Comparison of ENCODE assay signal across 8 cellular contexts in genomic region chr22:29311468-29312217, GRCh38. TPM values are rescaled to one million over a fixed set of nuclear protein-coding genes. Genes with fewer than 3 reads are reported as not detected.
DNase-seq lines count a peak whose midpoint lies in the region; ATAC-seq, FAIRE-seq and TF ChIP-seq lines count a peak whose summit lies in the region.

No MANE protein-coding gene starts in this region.

- H3K27ac ChIP-seq in RWPE2 (ENCODE audit: poor library complexity, severe bottlenecking) (no peak overlapping the region), heart right ventricle (peak overlapping the region; percentile 72 to 98 (median 94)), skeletal muscle tissue (ENCODE audit: low read depth, low read length) (peak overlapping the region; percentile 54), hepatocyte (no peak overlapping the region)

- H3K36me3 ChIP-seq in RWPE2 (ENCODE audit: low read depth) (no peaks in the 10 kb centered on the region), heart right ventricle (peaks cover 0 to 12% (median 0%) of the 10 kb centered on the region in 9 donors), skeletal muscle tissue (ENCODE audit: control insufficient read depth in 3 of 3, insufficient read depth in 3 of 3, low read length in 3 of 3) (no peaks in the 10 kb centered on the region), hepatocyte (replicated peaks; ENCODE audit: insufficient read depth, low read depth) (no peaks in the 10 kb centered on the region)

- H3K9me2 ChIP-seq in hepatocyte (replicated peaks; ENCODE audit: insufficient read depth): no peaks in the 10 kb centered on the region

- peaks cover 10% of the 10 kb centered on the region for H3K79me2 ChIP-seq in hepatocyte

- H3K4me3 ChIP-seq in RWPE2 (ENCODE audit: severe bottlenecking) (no peak overlapping the region), heart right ventricle (peak overlapping the region in 9 of 10 donors; percentile 18 to 52 (median 28)), skeletal muscle tissue (ENCODE audit: low read length in 3 of 3) (peak overlapping the region in 1 of 3 donors; percentile 15), hepatocyte (no peak overlapping the region)

- no peak overlapping the region for H2AFZ ChIP-seq in hepatocyte

- peak overlapping the region in 1 of 3 donors; percentile 45 for H3K9ac ChIP-seq in skeletal muscle tissue (ENCODE audit: low read depth in 1 of 3, low read length in 3 of 3)

- no peaks in the 10 kb centered on the region for H4K20me1 ChIP-seq in hepatocyte (ENCODE audit: insufficient read depth, poor library complexity, severe bottlenecking)

- ATAC-seq in RWPE2 (ENCODE audit: low read depth) (no peak), heart right ventricle (peak in 1 of 8 donors; percentile 0), GM21723 (IDR thresholded peaks at IDR 0.05; ENCODE audit: unreplicated experiment) (no peak)

- no peak overlapping the region for H3K4me2 ChIP-seq in hepatocyte

- H3K4me1 ChIP-seq in RWPE2 (ENCODE audit: insufficient read depth, poor library complexity, severe bottlenecking): peaks cover 22% of the 10 kb centered on the region
- H3K4me1 ChIP-seq in heart right ventricle: peaks cover 52 to 85% (median 82%) of the 10 kb centered on the region in 9 donors
- peaks cover 55 to 63% (median 59%) of the 10 kb centered on the region in 3 donors for H3K4me1 ChIP-seq in skeletal muscle tissue (ENCODE audit: control insufficient read depth in 3 of 3, insufficient read depth in 3 of 3, low read length in 3 of 3)
- peaks cover 18% of the 10 kb centered on the region for H3K4me1 ChIP-seq in hepatocyte (ENCODE audit: insufficient read depth)

- intact Hi-C loops in heart right ventricle (cut with DNase I): no loop called here

- no peak for TF ChIP-seq CTCF in RWPE2 (IDR thresholded peaks at IDR 0.05; ENCODE audit: poor library complexity, severe bottlenecking)
- no peak for TF ChIP-seq CTCF in heart right ventricle (IDR thresholded peaks at IDR 0.05)
- TF ChIP-seq CTCF in hepatocyte (IDR thresholded peaks at IDR 0.05; ENCODE audit: poor library complexity): no peak
- no peak for TF ChIP-seq CTCF in D721Med (IDR thresholded peaks at IDR 0.05; ENCODE audit: insufficient read depth, missing control alignments)

- WGBS in heart right ventricle, 2 donors: 55 to 64% methylated on average over 48 to 49 of the region's 49 CpGs
- 90% methylated on average over 35 of the region's 49 CpGs for WGBS in hepatocyte (ENCODE audit: low lambda C conversion rate, missing lambda C conversion rate)

- no peak for FAIRE-seq in D721Med (lab: Jason Lieb, UNC)

- peak; percentile 36 for DNase-seq in D341Med (ENCODE audit: low spot score)
- DNase-seq in RWPE2 (ENCODE audit: low spot score): peak; percentile 58
- peak; percentile 48 to 55 for DNase-seq in heart right ventricle
- DNase-seq in hepatocyte (ENCODE audit: low spot score): no peak
- DNase-seq in D721Med (ENCODE audit: insufficient read length, low spot score): no peak
- DNase-seq in RKO (ENCODE audit: low spot score): no peak

- H3K27me3 ChIP-seq in RWPE2 (ENCODE audit: insufficient read depth, poor library complexity, severe bottlenecking) (peaks cover 30% of the 10 kb centered on the region), heart right ventricle (peaks cover 5 to 43% (median 27%) of the 10 kb centered on the region in 7 donors), skeletal muscle tissue (ENCODE audit: control insufficient read depth in 3 of 3, insufficient read depth in 3 of 3, low read length in 3 of 3) (peaks cover 28 to 54% (median 30%) of the 10 kb centered on the region in 3 donors), hepatocyte (peaks cover 36% of the 10 kb centered on the region)

- no peaks in the 10 kb centered on the region for H3K9me3 ChIP-seq in RWPE2 (ENCODE audit: severe bottlenecking)
- H3K9me3 ChIP-seq in heart right ventricle: no peaks in the 10 kb centered on the region
- H3K9me3 ChIP-seq in skeletal muscle tissue (ENCODE audit: control insufficient read depth in 3 of 3, low read length in 3 of 3): no peaks in the 10 kb centered on the region
- H3K9me3 ChIP-seq in hepatocyte (ENCODE audit: low read depth): no peaks in the 10 kb centered on the region

RNA-seq across cellular contexts. Expression of gene RASL10A, which starts 3.9 kb away (rescaled TPM):
- total RNA-seq in heart right ventricle (1 to 10 TPM in 8 of 10 donors, under 1 TPM in 2; 0.87 to 4.3 (median 1.6) TPM), skeletal muscle tissue (under 0.01 TPM), hepatocyte (0.33 and 1.7 TPM in 2 replicates)
- polyA plus RNA-seq in heart right ventricle (1 to 10 TPM; 3.1 to 3.8 TPM), hepatocyte (5.3 and 6.3 TPM in 2 replicates)

RNA-seq across cellular contexts. Expression of gene GAS2L1, which starts 5.2 kb away (rescaled TPM):
- total RNA-seq in heart right ventricle (10 to 100 TPM; 10.9 to 35.4 (median 13.6) TPM), skeletal muscle tissue (3.1 TPM), hepatocyte (10.4 and 11.7 TPM in 2 replicates)
- polyA plus RNA-seq in heart right ventricle (10 to 100 TPM; 29.6 to 45.0 TPM), hepatocyte (34.0 and 46.0 TPM in 2 replicates)

RNA-seq across cellular contexts. Expression of gene EWSR1, which starts 43.6 kb away (rescaled TPM):
- 100 to 1,000 TPM; 131 to 153 (median 139) TPM for total RNA-seq in heart right ventricle
- polyA plus RNA-seq in heart right ventricle: 100 to 1,000 TPM; 105 to 115 TPM
- 84.5 TPM for total RNA-seq in skeletal muscle tissue
- 161 TPM in 2 replicates for total RNA-seq in hepatocyte
- polyA plus RNA-seq in hepatocyte: 269 and 315 TPM in 2 replicates

RNA-seq across cellular contexts. Expression of gene RHBDD3, which starts 43.9 kb away (rescaled TPM):
- 10 to 100 TPM in 9 of 10 donors, 1 to 10 TPM in 1; 7.0 to 18.0 (median 12.2) TPM for total RNA-seq in heart right ventricle
- 10 to 100 TPM; 17.3 to 25.8 TPM for polyA plus RNA-seq in heart right ventricle
- total RNA-seq in skeletal muscle tissue: 6.8 TPM
- 25.8 and 27.2 TPM in 2 replicates for total RNA-seq in hepatocyte
- 46.7 and 58.1 TPM in 2 replicates for polyA plus RNA-seq in hepatocyte

Comparison
In these comparisons a context has a peak if more than half of its experiments do, and no peak if none do; other contexts are left out.
1. DNase-seq: peak in D341Med (single experiment), RWPE2 (single experiment) and heart right ventricle (2 of 2); none in hepatocyte (single experiment), D721Med (single experiment) and RKO (single experiment).
2. H3K27ac ChIP-seq: peak in heart right ventricle (10 of 10) and skeletal muscle tissue (single experiment); none in RWPE2 (single experiment) and hepatocyte (single experiment).
3. H3K4me3 ChIP-seq: peak in heart right ventricle (9 of 10); none in RWPE2 (single experiment) and hepatocyte (single experiment).